In the genomic region with DNA sequence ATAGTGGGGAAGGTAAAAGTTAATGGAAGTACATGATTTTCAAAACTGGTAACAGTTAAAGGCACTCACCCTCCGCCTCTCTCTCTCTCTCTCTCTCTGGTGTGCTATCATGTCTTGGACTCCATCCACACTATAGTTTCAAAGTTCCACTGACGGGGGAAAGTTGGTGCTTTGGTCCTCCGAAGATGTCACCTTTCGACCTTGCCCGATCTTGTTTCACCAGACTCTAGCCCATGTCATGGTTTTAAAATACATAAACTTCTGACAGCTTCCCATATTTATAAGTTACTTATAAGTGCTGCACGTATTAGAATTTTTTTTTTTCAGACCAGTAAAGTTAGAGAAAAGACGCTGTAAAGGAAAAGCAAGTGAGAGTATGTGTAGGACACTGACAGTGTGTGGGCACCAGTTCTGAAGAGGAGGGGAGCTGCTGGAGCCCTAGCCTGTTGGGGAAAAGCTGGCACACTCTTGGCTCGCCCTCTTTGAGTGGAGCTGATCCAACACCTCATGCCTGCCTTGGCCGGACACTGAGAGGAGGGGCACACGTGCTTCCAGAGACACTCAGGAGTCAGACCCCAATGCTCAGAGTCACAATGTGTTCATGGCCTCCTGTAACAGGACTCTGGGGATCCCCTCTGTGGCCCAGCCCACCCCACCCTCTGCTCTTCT, we compare ENCODE assay signal across 26 cellular contexts.
DNase-seq lines count a peak whose midpoint lies in the region; ATAC-seq and TF ChIP-seq lines count a peak whose summit lies in the region.
"Had no signal": no experiment of that assay in that cellular context is flagged by ENCODE, and none has a peak within 500 bp of the region (broad histone marks: within the 10 kb centered on the region; RNA-seq: fewer than 3 reads in every experiment).

No MANE protein-coding gene starts in this region.

- CTCF ChIA-PET in activated CD4-positive, alpha-beta memory T cell treated with anti-CD3 and anti-CD28 coated beads, Interleukin-2, amount 10 ng/mL, durations not matched to agents 7 days and 5 days (lab: Charles Lee) = no interaction called here

- H3K18ac ChIP-seq in mesenchymal stem cell (ENCODE audit: low read depth in 1 of 2, low read length in 2 of 2) = no peak overlapping the region

- H3K27me3 Mint-ChIP-seq in activated CD4-positive, alpha-beta memory T cell treated with anti-CD3 and anti-CD28 coated beads, Interleukin-2, amount 10 ng/mL, durations not matched to agents 7 days and 5 days = peaks cover 2% of the 10 kb centered on the region
- H3K27me3 Mint-ChIP-seq: type B pancreatic cell had no signal

- H3K4me1 ChIP-seq in SJSA1 (replicated peaks) (peaks cover 41% of the 10 kb centered on the region), heart left ventricle (peaks cover 0 to 41% (median 11%) of the 10 kb centered on the region in 12 donors), mesenchymal stem cell (ENCODE audit: control insufficient read depth, insufficient read depth, low read depth, low read length) (peaks cover 43% of the 10 kb centered on the region), stomach smooth muscle (ENCODE audit: control insufficient read depth, insufficient read depth, low read length) (peaks cover 26% of the 10 kb centered on the region)
- H3K4me1 ChIP-seq: prostate gland had no signal

- H3K23ac ChIP-seq in mesenchymal stem cell (ENCODE audit: low read length in 2 of 2) = no peak overlapping the region

- H3K36me3 ChIP-seq in SJSA1 (peaks cover 8% of the 10 kb centered on the region), heart left ventricle (peaks cover 0 to 52% (median 30%) of the 10 kb centered on the region in 9 donors), mesenchymal stem cell (ENCODE audit: control insufficient read depth in 1 of 2, insufficient read depth in 2 of 2, low read depth in 1 of 2, low read length in 2 of 2) (peaks cover 18 to 70% of the 10 kb centered on the region in 2 experiments), stomach smooth muscle (ENCODE audit: control insufficient read depth in 2 of 2, insufficient read depth in 2 of 2, low read length in 2 of 2) (peaks cover 18 to 37% of the 10 kb centered on the region in 2 donors)
- H3K36me3 ChIP-seq: prostate gland had no signal

- no peak overlapping the region for H3K4me2 ChIP-seq in mesenchymal stem cell (ENCODE audit: low read length, poor library complexity, severe bottlenecking)

- intact Hi-C loops in heart left ventricle (cut with DNase I) = loop anchor here in 6 of 10 donors (5.0 to 10.0 kb wide), 4 partner anchors 40 to 193 kb away; no protein-coding TSS in a partner anchor

- DNase-seq in SJSA1 (ENCODE audit: low read depth in 1 of 2, low spot score in 2 of 2) (no peak), heart left ventricle (peak in 4 of 5 donors; percentile 45 to 77 (median 59)), mesenchymal stem cell (no peak)
- DNase-seq in activated CD4-positive, alpha-beta memory T cell treated with anti-CD3 and anti-CD28 coated beads, Interleukin-2, amount 10 ng/mL, durations not matched to agents 7 days and 5 days = no peak
- DNase-seq: activated CD4-positive, alpha-beta memory T cell treated with anti-CD3 and anti-CD28 coated beads for 36 hours; activated CD4-positive, CD25-positive, alpha-beta regulatory T cell treated with anti-CD3 and anti-CD28 coated beads, Interleukin-2, amount 50 U/mL, for 72 hours; activated effector memory CD4-positive, alpha-beta T cell treated with Interleukin-2 at 50 U/mL for 16 hours; DMS79 treated with DMSO at 0.1 percent for 48 hours; gastrocnemius medialis; KG1; MM.1S; NCI-H2081 treated with DMSO at 0.1 percent for 48 hours; NCI-H226; NCI-H69; stimulated activated CD4-positive, alpha-beta T cell treated with anti-CD3 and anti-CD28 coated beads, Interleukin-1b, Interleukin-23, amount 100 ng/mL, for 48 hours; stimulated activated CD8-positive, alpha-beta memory T cell treated with anti-CD3 and anti-CD28 coated beads, Interleukin-4, amount 100 ng/mL, for 48 hours; stomach; T-helper 2 cell had no signal

- H2BK120ac ChIP-seq in mesenchymal stem cell (ENCODE audit: low read depth, low read length) = no peak overlapping the region

- no peaks in the 10 kb centered on the region for H3K36me3 Mint-ChIP-seq in activated CD4-positive, alpha-beta memory T cell treated with anti-CD3 and anti-CD28 coated beads, Interleukin-2, amount 10 ng/mL, durations not matched to agents 7 days and 5 days (ENCODE audit: low read depth)
- H3K36me3 Mint-ChIP-seq: activated CD4-positive, alpha-beta memory T cell treated with anti-CD3 and anti-CD28 coated beads for 36 hours; CD14-positive monocyte had no signal

- no peak overlapping the region for H3K9ac ChIP-seq in mesenchymal stem cell (ENCODE audit: low read length)
- H3K9ac ChIP-seq in stomach smooth muscle (ENCODE audit: low read length in 2 of 2) = no peak overlapping the region

- no peaks in the 10 kb centered on the region for H3K9me3 Mint-ChIP-seq in activated CD4-positive, alpha-beta memory T cell treated with anti-CD3 and anti-CD28 coated beads, Interleukin-2, amount 10 ng/mL, durations not matched to agents 7 days and 5 days
- H3K9me3 Mint-ChIP-seq: activated CD4-positive, alpha-beta memory T cell treated with anti-CD3 and anti-CD28 coated beads for 36 hours; type B pancreatic cell had no signal

- H3K9me3 ChIP-seq in SJSA1 (replicated peaks) = no peaks in the 10 kb centered on the region
- H3K9me3 ChIP-seq in heart left ventricle = no peaks in the 10 kb centered on the region
- H3K9me3 ChIP-seq in mesenchymal stem cell (ENCODE audit: control insufficient read depth, low read length) = peaks cover 3% of the 10 kb centered on the region
- no peaks in the 10 kb centered on the region for H3K9me3 ChIP-seq in stomach smooth muscle (ENCODE audit: control insufficient read depth in 2 of 2, low read length in 2 of 2)
- H3K9me3 ChIP-seq: gastrocnemius medialis, prostate gland, stomach had no signal

- H3K4me3 ChIP-seq in SJSA1 = no peak overlapping the region
- H3K4me3 ChIP-seq in heart left ventricle = peak overlapping the region in 1 of 12 donors; percentile 21
- no peak overlapping the region for H3K4me3 ChIP-seq in mesenchymal stem cell (ENCODE audit: insufficient read depth in 1 of 2, low read depth in 1 of 2, low read length in 2 of 2)
- no peak overlapping the region for H3K4me3 ChIP-seq in stomach smooth muscle (ENCODE audit: low read length in 2 of 2)
- H3K4me3 ChIP-seq: gastrocnemius medialis, lung, prostate gland, skin epidermis, stomach had no signal

- H3K4ac ChIP-seq in mesenchymal stem cell (ENCODE audit: low read depth in 1 of 2, low read length in 2 of 2) = no peak overlapping the region

- peaks cover 2% of the 10 kb centered on the region for H3K79me1 ChIP-seq in mesenchymal stem cell (replicated peaks; ENCODE audit: low read length, poor library complexity, severe bottlenecking)

- H3K27ac Mint-ChIP-seq in activated CD4-positive, alpha-beta memory T cell treated with anti-CD3 and anti-CD28 coated beads, Interleukin-2, amount 10 ng/mL, durations not matched to agents 7 days and 5 days = no peak overlapping the region
- H3K27ac Mint-ChIP-seq: activated CD4-positive, alpha-beta memory T cell treated with anti-CD3 and anti-CD28 coated beads for 36 hours; CD14-positive monocyte; type B pancreatic cell had no signal

- H2BK15ac ChIP-seq in mesenchymal stem cell (ENCODE audit: low read depth, poor library complexity, severe bottlenecking) = no peak overlapping the region

- H3K27me3 ChIP-seq in SJSA1 (replicated peaks) (no peaks in the 10 kb centered on the region), heart left ventricle (no peaks in the 10 kb centered on the region), mesenchymal stem cell (ENCODE audit: control insufficient read depth in 1 of 2, insufficient read depth in 1 of 2, low read length in 2 of 2) (no peaks in the 10 kb centered on the region), stomach smooth muscle (ENCODE audit: control insufficient read depth in 1 of 2, insufficient read depth in 2 of 2, low read length in 2 of 2) (no peaks in the 10 kb centered on the region)
- H3K27me3 ChIP-seq: gastrocnemius medialis, stomach had no signal

- no peak overlapping the region for H2BK12ac ChIP-seq in mesenchymal stem cell (ENCODE audit: low read length in 2 of 2)

- TF ChIP-seq CTCF in heart left ventricle (IDR thresholded peaks at IDR 0.05) = no peak

- H4K8ac ChIP-seq in mesenchymal stem cell (ENCODE audit: low read length) = no peak overlapping the region

- H2AFZ ChIP-seq in mesenchymal stem cell (ENCODE audit: low read depth, low read length) = no peak overlapping the region

- POLR2A ChIA-PET in activated CD4-positive, alpha-beta memory T cell treated with anti-CD3 and anti-CD28 coated beads, Interleukin-2, amount 10 ng/mL, durations not matched to agents 7 days and 5 days (lab: Charles Lee) = no interaction called here

- peak overlapping the region; percentile 58 for H2BK5ac ChIP-seq in mesenchymal stem cell (ENCODE audit: low read depth, low read length, poor library complexity, severe bottlenecking)

- H3K4me1 Mint-ChIP-seq in activated CD4-positive, alpha-beta memory T cell treated with anti-CD3 and anti-CD28 coated beads, Interleukin-2, amount 10 ng/mL, durations not matched to agents 7 days and 5 days = no peaks in the 10 kb centered on the region
- H3K4me1 Mint-ChIP-seq: CD14-positive monocyte had no signal

- WGBS in heart left ventricle, 4 donors = 45 to 66% (median 58%) methylated on average over 10 of the region's 10 CpGs
- WGBS in mesenchymal stem cell = 97% methylated on average over 9 of the region's 10 CpGs

- peak overlapping the region; percentile 34 for H2AK5ac ChIP-seq in mesenchymal stem cell (ENCODE audit: low read length, severe bottlenecking)

- H3K14ac ChIP-seq in mesenchymal stem cell (ENCODE audit: low read length in 2 of 2) = no peak overlapping the region

- ATAC-seq in heart left ventricle (peak; percentile 71 to 86 (median 78)), HG03460 (IDR thresholded peaks at IDR 0.05; ENCODE audit: unreplicated experiment) (no peak), GM19452 (IDR thresholded peaks at IDR 0.05; ENCODE audit: unreplicated experiment) (no peak)

- H3K4me3 Mint-ChIP-seq in activated CD4-positive, alpha-beta memory T cell treated with anti-CD3 and anti-CD28 coated beads, Interleukin-2, amount 10 ng/mL, durations not matched to agents 7 days and 5 days = no peak overlapping the region
- H3K4me3 Mint-ChIP-seq: activated CD4-positive, alpha-beta memory T cell treated with anti-CD3 and anti-CD28 coated beads for 36 hours; CD14-positive monocyte; type B pancreatic cell had no signal

- H4K91ac ChIP-seq in mesenchymal stem cell (ENCODE audit: low read length) = no peak overlapping the region

- H3K27ac ChIP-seq in SJSA1 (peak overlapping the region; percentile 2; the same call in 1 of the 2 replicates), heart left ventricle (peak overlapping the region in 11 of 12 donors; percentile 46 to 86 (median 73)), mesenchymal stem cell (ENCODE audit: low read length, poor library complexity, severe bottlenecking) (peak overlapping the region; percentile 94), stomach smooth muscle (ENCODE audit: low read length) (peak overlapping the region; percentile 38)
- H3K27ac ChIP-seq: prostate gland, skin epidermis had no signal

- TF ChIP-seq POLR2A in heart left ventricle (IDR thresholded peaks at IDR 0.05) = no peak

Comparison
In these comparisons a context has a peak if more than half of its experiments do, and no peak if none do; other contexts are left out.
1. DNase-seq: peak in heart left ventricle (4 of 5); none in SJSA1 (0 of 2), mesenchymal stem cell (single experiment) and activated CD4-positive, alpha-beta memory T cell treated with anti-CD3 and anti-CD28 coated beads, Interleukin-2, amount 10 ng/mL, durations not matched to agents 7 days and 5 days (single experiment).
2. H3K27ac ChIP-seq: peak in every context shown above with its lines; median percentile 94 in mesenchymal stem cell; 73 in heart left ventricle; 38 in stomach smooth muscle; 2 in SJSA1.
3. ATAC-seq: peak in heart left ventricle (4 of 4); none in HG03460 (single experiment) and GM19452 (single experiment).